24 cellular contexts compared by ENCODE assay signal in the genomic region with DNA sequence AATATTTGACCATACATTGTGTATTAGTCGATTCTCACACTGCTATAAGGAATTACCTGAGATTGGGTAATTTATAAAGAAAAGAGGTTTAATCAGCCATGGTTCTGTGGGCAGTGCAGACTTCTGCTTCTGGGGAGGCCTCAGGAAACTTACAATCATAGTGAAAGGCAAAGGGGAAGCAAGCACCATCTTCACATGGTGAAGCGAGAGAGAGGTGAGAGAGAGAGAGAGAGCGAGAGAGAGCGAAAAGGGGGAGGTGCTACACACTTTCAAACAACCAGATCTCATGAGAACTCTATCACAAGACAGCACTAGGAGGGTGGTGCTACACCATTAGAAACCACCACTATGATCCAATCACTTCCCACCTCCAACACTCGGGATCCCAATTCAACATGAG.
"Had no signal": no experiment of that assay in that cellular context is flagged by ENCODE, and none has a peak within 500 bp of the region (broad histone marks: within the 10 kb centered on the region; RNA-seq: fewer than 3 reads in every experiment).

No MANE protein-coding gene starts in this region.

- H3K27ac Mint-ChIP-seq: activated CD4-positive, alpha-beta memory T cell treated with anti-CD3 and anti-CD28 coated beads, Interleukin-2, amount 10 ng/mL, durations not matched to agents 7 days and 5 days; activated naive CD4-positive, alpha-beta T cell treated with anti-CD3 and anti-CD28 coated beads, Interleukin-2, amount 50 U/mL, for 72 hours; activated T-cell treated with anti-CD3 and anti-CD28 coated beads, Interleukin-2, amount 50 U/mL, for 72 hours; dendritic cell treated with granulocyte-macrophage colony-stimulating factor and Interleukin-4, amounts not matched to agents 40 ng/mL and 50 ng/mL, for 4 days; nephron; stimulated activated naive CD8-positive, alpha-beta T cell treated with anti-CD3 and anti-CD28 coated beads, Interleukin-15, amount 100 ng/mL, for 72 hours; WTC11 had no signal

- H3K27me3 ChIP-seq: ascending aorta, brain microvascular endothelial cell, heart left ventricle, pancreas, right atrium auricular region, tibial nerve had no signal

- DNase-seq: activated CD4-positive, alpha-beta memory T cell treated with anti-CD3 and anti-CD28 coated beads, Interleukin-2, amount 10 ng/mL, durations not matched to agents 7 days and 5 days; activated CD4-positive, alpha-beta T cell treated with anti-CD3 and anti-CD28 coated beads for 4 hours; activated effector memory CD4-positive, alpha-beta T cell treated with Interleukin-2 at 50 U/mL for 16 hours; activated T-cell treated with anti-CD3 and anti-CD28 coated beads, Interleukin-2, amount 50 U/mL, for 72 hours; brain microvascular endothelial cell; caudate nucleus; effector CD4-positive, alpha-beta T cell; heart left ventricle; left ventricle myocardium superior; mammary epithelial cell; midbrain; pancreas; psoas muscle; spleen; stimulated activated CD4-positive, alpha-beta T cell treated with anti-CD3 and anti-CD28 coated beads, Interleukin-4, amount 100 ng/mL, for 24 hours; stimulated activated naive CD8-positive, alpha-beta T cell treated with anti-CD3 and anti-CD28 coated beads, Interleukin-15, amount 100 ng/mL, for 72 hours; T-helper 9 cell had no signal

- H3K9me3 ChIP-seq: ascending aorta, heart left ventricle, pancreas, psoas muscle, right atrium auricular region, spleen, tibial nerve had no signal

- H3K4me3 ChIP-seq: ascending aorta, heart left ventricle, pancreas, psoas muscle, right atrium auricular region, spleen, tibial nerve had no signal

- H3K27me3 Mint-ChIP-seq: stimulated activated naive CD8-positive, alpha-beta T cell treated with anti-CD3 and anti-CD28 coated beads, Interleukin-15, amount 100 ng/mL, for 72 hours had no signal

- H3K36me3 ChIP-seq: ascending aorta, brain microvascular endothelial cell, heart left ventricle, pancreas, right atrium auricular region, spleen, tibial nerve had no signal

- H3K9me3 Mint-ChIP-seq: activated CD4-positive, alpha-beta memory T cell treated with anti-CD3 and anti-CD28 coated beads, Interleukin-2, amount 10 ng/mL, durations not matched to agents 7 days and 5 days; nephron had no signal

- ATAC-seq: activated naive CD4-positive, alpha-beta T cell treated with anti-CD3 and anti-CD28 coated beads, Interleukin-2, amount 50 U/mL, for 72 hours; activated T-cell treated with anti-CD3 and anti-CD28 coated beads, Interleukin-2, amount 50 U/mL, for 72 hours; heart left ventricle; left ventricle myocardium superior; pancreas; psoas muscle; stimulated activated naive CD8-positive, alpha-beta T cell treated with anti-CD3 and anti-CD28 coated beads, Interleukin-15, amount 100 ng/mL, for 72 hours; WTC11 had no signal

- H3K4me3 Mint-ChIP-seq: activated CD4-positive, alpha-beta memory T cell treated with anti-CD3 and anti-CD28 coated beads, Interleukin-2, amount 10 ng/mL, durations not matched to agents 7 days and 5 days; activated T-cell treated with anti-CD3 and anti-CD28 coated beads, Interleukin-2, amount 50 U/mL, for 72 hours; dendritic cell treated with granulocyte-macrophage colony-stimulating factor and Interleukin-4, amounts not matched to agents 40 ng/mL and 50 ng/mL, for 4 days; nephron; stimulated activated naive CD8-positive, alpha-beta T cell treated with anti-CD3 and anti-CD28 coated beads, Interleukin-15, amount 100 ng/mL, for 72 hours; WTC11 had no signal

- H3K36me3 Mint-ChIP-seq: WTC11 had no signal

- H3K27ac ChIP-seq: ascending aorta, brain microvascular endothelial cell, heart left ventricle, pancreas, psoas muscle, right atrium auricular region, spleen, tibial nerve had no signal
